Comparison of ENCODE assay signal across 15 cellular contexts in the genomic region with DNA sequence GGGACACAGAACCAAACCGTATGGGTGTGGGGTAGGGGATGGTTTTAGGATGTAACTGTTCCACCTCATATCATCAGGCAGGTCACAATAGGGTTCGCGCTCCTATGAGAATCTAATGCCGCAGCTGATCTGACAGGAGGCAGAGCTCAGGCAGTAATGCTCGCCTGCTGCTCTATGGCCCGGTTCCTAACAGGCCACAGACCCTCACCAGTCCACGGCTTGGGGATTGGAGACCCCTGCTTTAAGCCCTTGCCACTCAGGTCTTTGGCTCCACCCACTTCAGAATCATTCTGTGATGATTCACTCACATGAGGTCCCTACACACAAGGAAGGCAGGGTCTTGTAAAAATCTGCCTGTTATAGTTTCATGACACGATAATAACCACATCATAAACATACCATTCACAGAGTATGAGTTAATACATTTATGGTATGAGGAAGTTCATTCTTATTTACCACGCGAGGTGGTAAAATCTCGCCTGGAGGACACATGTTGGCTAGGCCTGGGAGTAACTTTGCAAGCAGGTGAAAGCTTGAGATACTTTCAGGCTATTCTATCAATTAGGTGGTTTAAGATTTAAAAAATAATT.
DNase-seq lines count a peak whose midpoint lies in the region; ATAC-seq and TF ChIP-seq lines count a peak whose summit lies in the region.
"Had no signal": no experiment of that assay in that cellular context is flagged by ENCODE, and none has a peak within 500 bp of the region (broad histone marks: within the 10 kb centered on the region; RNA-seq: fewer than 3 reads in every experiment).

No MANE protein-coding gene starts in this region.

- ATAC-seq in GM18858 (IDR thresholded peaks at IDR 0.05; ENCODE audit: unreplicated experiment) (no peak), HG03175 (IDR thresholded peaks at IDR 0.05; ENCODE audit: unreplicated experiment) (no peak)

- H3K4me3 ChIP-seq in LNCaP clone FGC (ENCODE audit: low read depth, low read length), result no peak overlapping the region
- H3K4me3 ChIP-seq in choroid plexus epithelial cell (ENCODE audit: low read depth, low read length), result no peak overlapping the region
- H3K4me3 ChIP-seq: SJSA1, skin epidermis, upper lobe of left lung had no signal

- TF ChIP-seq CTCF in LNCaP clone FGC (IDR thresholded peaks at IDR 0.05; ENCODE audit: control insufficient read depth, extremely low read depth, insufficient read depth) (no peak), choroid plexus epithelial cell (conservative IDR thresholded peaks at IDR 0.05; ENCODE audit: low read depth, low read length) (no peak), GM10266 (IDR thresholded peaks at IDR 0.05; ENCODE audit: control insufficient read depth, insufficient read depth, low read depth, missing control alignments) (no peak)

- DNase-seq in GM03348 (ENCODE audit: low spot score), result peak; percentile 40
- peak; percentile 26 for DNase-seq in LNCaP clone FGC (ENCODE audit: low read depth)
- peak; percentile 54 for DNase-seq in choroid plexus epithelial cell (ENCODE audit: low read depth)
- peak; percentile 32 for DNase-seq in non-pigmented ciliary epithelial cell (ENCODE audit: low read depth)
- no peak for DNase-seq in hippocampal formation (lab: John Stamatoyannopoulos, UW)
- no peak for DNase-seq in GM10266 (ENCODE audit: extremely low spot score)
- DNase-seq: activated naive CD4-positive, alpha-beta T cell treated with Interleukin-2 at 50 U/mL for 16 hours; DMS153; effector CD8-positive, alpha-beta T cell; NCI-H446 treated with DMSO at 0.1 percent for 48 hours; upper lobe of left lung had no signal

Comparison
In these comparisons a context has a peak if more than half of its experiments do, and no peak if none do; other contexts are left out.
1. DNase-seq: peak in GM03348 (single experiment), LNCaP clone FGC (single experiment), choroid plexus epithelial cell (single experiment) and non-pigmented ciliary epithelial cell (single experiment); none in hippocampal formation (0 of 2) and GM10266 (single experiment).